In the genomic region with DNA sequence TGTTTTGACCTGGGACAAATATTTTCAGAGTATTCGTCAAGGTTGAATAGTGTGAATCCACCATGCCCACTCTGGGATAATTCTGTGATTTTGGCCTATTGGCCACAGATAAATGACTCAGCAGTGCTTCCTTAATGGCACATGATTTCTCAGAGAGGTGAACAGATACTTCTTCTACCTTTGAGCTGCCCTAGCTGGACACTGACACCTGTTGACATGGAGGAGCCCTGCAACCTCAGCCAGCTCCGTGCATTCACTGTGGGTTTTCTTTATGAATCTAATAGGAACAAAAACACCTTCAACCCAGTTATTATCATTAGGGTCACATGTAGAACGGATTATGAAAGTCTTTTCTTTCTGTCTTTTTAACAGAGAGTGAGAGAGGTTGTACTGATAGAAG, we compare ENCODE assay signal across 21 cellular contexts.
"Had no signal": no experiment of that assay in that cellular context is flagged by ENCODE, and none has a peak within 500 bp of the region (broad histone marks: within the 10 kb centered on the region; RNA-seq: fewer than 3 reads in every experiment).

No MANE protein-coding gene starts in this region.

- DNase-seq: activated CD4-positive, alpha-beta T cell treated with anti-CD3 and anti-CD28 coated beads, Interleukin-2, amount 10 ng/mL, durations not matched to agents 24 days and 14 days; activated CD8-positive, alpha-beta memory T cell treated with anti-CD3 and anti-CD28 coated beads, Interleukin-2, amount 10 ng/mL, durations not matched to agents 7 days and 5 days; activated CD8-positive, alpha-beta T cell treated with anti-CD3 and anti-CD28 coated beads for 36 hours; activated effector memory CD4-positive, alpha-beta T cell treated with anti-CD3 and anti-CD28 coated beads, Interleukin-2, amount 50 U/mL, for 16 hours; activated naive CD4-positive, alpha-beta T cell treated with anti-CD3 and anti-CD28 coated beads, Interleukin-2, amount 10 ng/mL, durations not matched to agents 7 days and 5 days; activated T-cell treated with anti-CD3 and anti-CD28 coated beads for 4 hours; amygdala; colonic mucosa; dorsolateral prefrontal cortex; heart left ventricle; islet precursor cell; left cardiac atrium; midbrain; retina; stimulated activated CD4-positive, alpha-beta T cell treated with anti-CD3 and anti-CD28 coated beads, Interleukin-2, amount 100 ng/mL, for 48 hours; stimulated activated naive CD4-positive, alpha-beta T cell; testis had no signal

- H3K9me3 ChIP-seq: colonic mucosa, testis had no signal

- H3K27me3 ChIP-seq: colonic mucosa, dorsolateral prefrontal cortex, testis had no signal

- H3K4me3 ChIP-seq: colonic mucosa, dorsolateral prefrontal cortex, heart left ventricle, testis had no signal

- H3K36me3 ChIP-seq: colonic mucosa, heart left ventricle had no signal

- ATAC-seq: activated CD4-positive, CD25-positive, alpha-beta regulatory T cell treated with anti-CD3 and anti-CD28 coated beads, Interleukin-2, amount 50 U/mL, for 24 hours; activated CD8-positive, alpha-beta memory T cell treated with anti-CD3 and anti-CD28 coated beads, Interleukin-2, amount 10 ng/mL, durations not matched to agents 7 days and 5 days; activated CD8-positive, alpha-beta T cell treated with anti-CD3 and anti-CD28 coated beads for 36 hours; heart left ventricle; left cardiac atrium; natural killer cell treated with Interleukin-12 subunit alpha and Interleukin-12 subunit beta and Interleukin-15 and Interleukin-18, amount 100 ng/mL, for 72 hours had no signal

- H3K27ac ChIP-seq: colonic mucosa, dorsolateral prefrontal cortex, heart left ventricle, testis, VCaP had no signal

- H3K4me1 ChIP-seq: colonic mucosa, heart left ventricle, testis had no signal

- FAIRE-seq: bronchial epithelial cell had no signal
